ENCODE assay signal across 1 cellular context in genomic region chr15:60478633-60479360, GRCh38.
A peak's percentile ranks its signal among the peaks of the same experiment; 100 is the strongest.
TF ChIP-seq lines count a peak whose summit lies in the region.

Gene ICE2 (minus strand): TSS chr15:60479142. CDS start chr15:60477977, 1,165 bp downstream.

TF ChIP-seq in K562, 482 proteins besides CTCF, POLR2A, EP300 and RAD21 (continued from another document and continues in another):
- TF ChIP-seq E2F8 (IDR thresholded peaks at IDR 0.05; ENCODE audit: low read depth, partially characterized antibody) (peak; percentile 83), ZNF263 (CRISPR knock-in tag; IDR thresholded peaks at IDR 0.05; ENCODE audit: borderline replicate concordance) (0 out of 2 replicates have a peak, but pooled peaks have one; percentile 67), ELK1 (CRISPR knock-in tag; IDR thresholded peaks at IDR 0.05) (no peak), HDAC2 (IDR thresholded peaks at IDR 0.05) (0 out of 2 replicates have a peak, but pooled peaks have one; percentile 76), KLF13 (tag; IDR thresholded peaks at IDR 0.05; ENCODE audit: borderline replicate concordance, low read depth) (peak; percentile 82), TAF7 (tag; IDR thresholded peaks at IDR 0.05) (peak; percentile 80), FUS (optimal IDR thresholded peaks at IDR 0.05; ENCODE audit: low read depth, low read length) (no peak), PHF8 (IDR thresholded peaks at IDR 0.05; ENCODE audit: borderline replicate concordance, low read length) (peak; percentile 99), ZNF445 (CRISPR knock-in tag; IDR thresholded peaks at IDR 0.05; ENCODE audit: low read depth) (no peak), SRSF9 (IDR thresholded peaks at IDR 0.05; ENCODE audit: borderline replicate concordance, low read depth, low read length) (no peak), FOXM1 (IDR thresholded peaks at IDR 0.05; ENCODE audit: low read depth) (no peak), FOXM1 (CRISPR knock-in tag; IDR thresholded peaks at IDR 0.05; ENCODE audit: low read depth) (peak; percentile 80; the same call in 1 of the 2 replicates), NR0B1 (IDR thresholded peaks at IDR 0.05; ENCODE audit: partially characterized antibody) (no peak), ELF4 (CRISPR knock-in tag; IDR thresholded peaks at IDR 0.05) (0 out of 2 replicates have a peak, but pooled peaks have one; percentile 44), SMARCA4 (IDR thresholded peaks at IDR 0.05) (no peak), CHD1 (IDR thresholded peaks at IDR 0.05; ENCODE audit: low read length) (no peak), SP1 (CRISPR knock-in tag; IDR thresholded peaks at IDR 0.05) (peak; percentile 95), GTF3C2 (IDR thresholded peaks at IDR 0.05; ENCODE audit: borderline replicate concordance, extremely low read depth, insufficient read length) (no peak), MYNN (IDR thresholded peaks at IDR 0.05) (no peak), MYNN (CRISPR knock-in tag; IDR thresholded peaks at IDR 0.05) (no peak), MBD2 (IDR thresholded peaks at IDR 0.05; ENCODE audit: borderline replicate concordance, low read depth) (0 out of 2 replicates have a peak, but pooled peaks have one; percentile 63), ESRRB (CRISPR knock-in tag; IDR thresholded peaks at IDR 0.05; ENCODE audit: borderline replicate concordance) (no peak), TBP (optimal IDR thresholded peaks at IDR 0.05; ENCODE audit: low read depth, low read length) (peak; percentile 96), ZNF561 (CRISPR knock-in tag; conservative IDR thresholded peaks at IDR 0.05) (no peak), THAP7 (CRISPR knock-in tag; IDR thresholded peaks at IDR 0.05) (peak; percentile 23; the same call in 1 of the 2 replicates), CREBBP (IDR thresholded peaks at IDR 0.05; ENCODE audit: low read depth, low read length) (no peak), RAD51 (IDR thresholded peaks at IDR 0.05; ENCODE audit: borderline replicate concordance, low read depth) (no peak), ADNP (tag; IDR thresholded peaks at IDR 0.05) (no peak), ZNF175 (CRISPR knock-in tag; IDR thresholded peaks at IDR 0.05; ENCODE audit: low read depth) (peak; percentile 55; the same call in 1 of the 2 replicates), U2AF1 (optimal IDR thresholded peaks at IDR 0.05; ENCODE audit: low read depth, low read length) (peak; percentile 89), ZNF518B (CRISPR knock-in tag; IDR thresholded peaks at IDR 0.05) (no peak), SRSF1 (IDR thresholded peaks at IDR 0.05; ENCODE audit: low read depth, low read length) (no peak), DNMT1 (IDR thresholded peaks at IDR 0.05) (no peak), RBM34 (IDR thresholded peaks at IDR 0.05; ENCODE audit: borderline replicate concordance, insufficient read depth, low read length) (no peak), HEY1 (CRISPR knock-in tag; IDR thresholded peaks at IDR 0.05; ENCODE audit: borderline replicate concordance) (no peak), CBX1 (IDR thresholded peaks at IDR 0.05; ENCODE audit: low read depth) (0 out of 2 replicates have a peak, but pooled peaks have one; percentile 70), SMARCA5 (IDR thresholded peaks at IDR 0.05) (no peak), NFRKB (IDR thresholded peaks at IDR 0.05; ENCODE audit: low read depth) (peak; percentile 91), ZNF76 (CRISPR knock-in tag; IDR thresholded peaks at IDR 0.05; ENCODE audit: borderline replicate concordance) (no peak), COPS2 (conservative IDR thresholded peaks at IDR 0.05) (no peak), ZNF146 (CRISPR knock-in tag; IDR thresholded peaks at IDR 0.05; ENCODE audit: unreplicated experiment) (no peak), TFAM (CRISPR knock-in tag; conservative IDR thresholded peaks at IDR 0.05) (no peak), MIER1 (IDR thresholded peaks at IDR 0.05; ENCODE audit: low read depth) (no peak), TARDBP (IDR thresholded peaks at IDR 0.05) (peak; percentile 92), FOXK1 (CRISPR knock-in tag; IDR thresholded peaks at IDR 0.05; ENCODE audit: borderline replicate concordance) (no peak), FOS (IDR thresholded peaks at IDR 0.05; ENCODE audit: extremely low read depth, insufficient read length) (no peak), ZNF253 (CRISPR knock-in tag; conservative IDR thresholded peaks at IDR 0.05) (no peak), RBM15 (IDR thresholded peaks at IDR 0.05; ENCODE audit: insufficient read depth, low read length) (no peak), ELK3 (CRISPR knock-in tag; IDR thresholded peaks at IDR 0.05) (no peak), BRD9 (IDR thresholded peaks at IDR 0.05; ENCODE audit: low read depth, partially characterized antibody) (no peak), EWSR1 (IDR thresholded peaks at IDR 0.05; ENCODE audit: borderline replicate concordance, low read depth, partially characterized antibody) (no peak), ZNF644 (tag; IDR thresholded peaks at IDR 0.05; ENCODE audit: low read depth) (peak; percentile 21; the same call in 1 of the 2 replicates), E2F3 (CRISPR knock-in tag; IDR thresholded peaks at IDR 0.05) (no peak)
